In genomic region chr2:21098294-21098693, GRCh38 we compare ENCODE assay signal across 24 cellular contexts. TPM values are rescaled to one million over a fixed set of nuclear protein-coding genes. Genes with fewer than 3 reads are reported as not detected.
DNase-seq lines count a peak whose midpoint lies in the region; ATAC-seq and TF ChIP-seq lines count a peak whose summit lies in the region.
"Had no signal": no experiment of that assay in that cellular context is flagged by ENCODE, and none has a peak within 500 bp of the region (broad histone marks: within the 10 kb centered on the region; RNA-seq: fewer than 3 reads in every experiment).

No MANE protein-coding gene starts in this region.

- H3K79me2 ChIP-seq in Karpas-422 (ENCODE audit: low read length) (no peaks in the 10 kb centered on the region), hepatocyte (no peaks in the 10 kb centered on the region)

- no peaks in the 10 kb centered on the region for H3K9me3 Mint-ChIP-seq in activated T-cell treated with anti-CD3 and anti-CD28 coated beads, Interleukin-2, amount 50 U/mL, for 72 hours
- H3K9me3 Mint-ChIP-seq: H9 had no signal

- H3K4me3 ChIP-seq in Karpas-422 (ENCODE audit: low read length) = no peak overlapping the region
- H3K4me3 ChIP-seq in hepatocyte = no peak overlapping the region
- H3K4me3 ChIP-seq in right lobe of liver = no peak overlapping the region
- no peak overlapping the region for H3K4me3 ChIP-seq in colonic mucosa
- H3K4me3 ChIP-seq: A549 had no signal

- intact Hi-C loops in right lobe of liver (cut with DNase I) (loop anchor here (10.0 kb wide), 1 partner anchor 53 kb away; the partner anchor contains the start of gene APOB (in 2 of the 2)), colonic mucosa (cut with DNase I) (no loop called here)

- no peak for TF ChIP-seq POLR2A in right lobe of liver (IDR thresholded peaks at IDR 0.05)

- no peaks in the 10 kb centered on the region for H3K9me2 ChIP-seq in Karpas-422 (replicated peaks; ENCODE audit: insufficient read depth, low read length)
- H3K9me2 ChIP-seq in hepatocyte (replicated peaks; ENCODE audit: insufficient read depth) = no peaks in the 10 kb centered on the region

- no peaks in the 10 kb centered on the region for H3K36me3 Mint-ChIP-seq in activated T-cell treated with anti-CD3 and anti-CD28 coated beads, Interleukin-2, amount 50 U/mL, for 72 hours (ENCODE audit: insufficient read depth in 2 of 2)
- H3K36me3 Mint-ChIP-seq: CD4-positive, alpha-beta memory T cell had no signal

- WGBS in hepatocyte (ENCODE audit: low lambda C conversion rate, missing lambda C conversion rate) = 94% methylated on average over 1 of the region's 1 CpG
- WGBS in right lobe of liver (ENCODE audit: insufficient coverage, low coverage, low lambda C conversion rate, missing lambda C conversion rate) = no CpG with 5 or more reads among the region's 1 CpG

- H3K9me3 ChIP-seq in Karpas-422 (ENCODE audit: low read length) = no peaks in the 10 kb centered on the region
- H3K9me3 ChIP-seq in hepatocyte (ENCODE audit: low read depth) = no peaks in the 10 kb centered on the region
- H3K9me3 ChIP-seq in right lobe of liver = no peaks in the 10 kb centered on the region
- H3K9me3 ChIP-seq in colonic mucosa = no peaks in the 10 kb centered on the region
- H3K9me3 ChIP-seq: A549 had no signal

- no peaks in the 10 kb centered on the region for H3K4me1 Mint-ChIP-seq in activated T-cell treated with anti-CD3 and anti-CD28 coated beads, Interleukin-2, amount 50 U/mL, for 72 hours (ENCODE audit: low read depth)
- H3K4me1 Mint-ChIP-seq: CD4-positive, alpha-beta memory T cell had no signal

- H2AFZ ChIP-seq in Karpas-422 (ENCODE audit: low read length) (no peak overlapping the region), hepatocyte (no peak overlapping the region)

- ATAC-seq in right lobe of liver = no peak
- ATAC-seq in activated T-cell treated with anti-CD3 and anti-CD28 coated beads, Interleukin-2, amount 50 U/mL, for 72 hours (replicated peaks in 1 of 2) = no peak
- no peak for ATAC-seq in HG02571 (IDR thresholded peaks at IDR 0.05; ENCODE audit: unreplicated experiment)
- ATAC-seq: A549, HCT116 had no signal

- no peak overlapping the region for H3K27ac ChIP-seq in Karpas-422 (ENCODE audit: low read length)
- peak overlapping the region; percentile 87 for H3K27ac ChIP-seq in hepatocyte
- H3K27ac ChIP-seq in right lobe of liver = peak overlapping the region; percentile 49 to 95 (median 87)
- H3K27ac ChIP-seq in colonic mucosa = no peak overlapping the region
- H3K27ac ChIP-seq: A549 had no signal

- H4K20me1 ChIP-seq in Karpas-422 (ENCODE audit: insufficient read depth, low read depth, low read length) = no peaks in the 10 kb centered on the region
- no peaks in the 10 kb centered on the region for H4K20me1 ChIP-seq in hepatocyte (ENCODE audit: insufficient read depth, poor library complexity, severe bottlenecking)

- no peaks in the 10 kb centered on the region for H3K36me3 ChIP-seq in Karpas-422 (ENCODE audit: insufficient read depth, low read length)
- H3K36me3 ChIP-seq in hepatocyte (replicated peaks; ENCODE audit: insufficient read depth, low read depth) = no peaks in the 10 kb centered on the region
- H3K36me3 ChIP-seq in right lobe of liver = no peaks in the 10 kb centered on the region
- H3K36me3 ChIP-seq in colonic mucosa = no peaks in the 10 kb centered on the region

- H3K27me3 Mint-ChIP-seq in activated T-cell treated with anti-CD3 and anti-CD28 coated beads, Interleukin-2, amount 50 U/mL, for 72 hours (ENCODE audit: low read depth) = peaks cover 6% of the 10 kb centered on the region

- H3K4me2 ChIP-seq in Karpas-422 (ENCODE audit: low read depth, low read length, poor library complexity, severe bottlenecking) (no peak overlapping the region), hepatocyte (no peak overlapping the region)
- H3K4me2 ChIP-seq: A549 had no signal

- H3K27me3 ChIP-seq in Karpas-422 (ENCODE audit: low read length) = no peaks in the 10 kb centered on the region
- no peaks in the 10 kb centered on the region for H3K27me3 ChIP-seq in hepatocyte
- no peaks in the 10 kb centered on the region for H3K27me3 ChIP-seq in right lobe of liver
- no peaks in the 10 kb centered on the region for H3K27me3 ChIP-seq in colonic mucosa

- H3K4me3 Mint-ChIP-seq in activated T-cell treated with anti-CD3 and anti-CD28 coated beads, Interleukin-2, amount 50 U/mL, for 72 hours = no peak overlapping the region
- H3K4me3 Mint-ChIP-seq: CD4-positive, alpha-beta memory T cell; H9 had no signal

- H3K9ac ChIP-seq in Karpas-422 (ENCODE audit: low read length) = no peak overlapping the region
- no peak overlapping the region for H3K9ac ChIP-seq in colonic mucosa (ENCODE audit: low read depth in 2 of 2, low read length in 2 of 2)

- no peak overlapping the region for H3K27ac Mint-ChIP-seq in activated T-cell treated with anti-CD3 and anti-CD28 coated beads, Interleukin-2, amount 50 U/mL, for 72 hours
- H3K27ac Mint-ChIP-seq: CD4-positive, alpha-beta memory T cell; H9 had no signal

- TF ChIP-seq CTCF in hepatocyte (IDR thresholded peaks at IDR 0.05; ENCODE audit: poor library complexity) (no peak), right lobe of liver (IDR thresholded peaks at IDR 0.05) (no peak), colonic mucosa (IDR thresholded peaks at IDR 0.05) (no peak)

- DNase-seq in Karpas-422 (peak; percentile 10), hepatocyte (ENCODE audit: low spot score) (no peak), right lobe of liver (no peak), anterior cingulate cortex (lab: John Stamatoyannopoulos, UW) (no peak), colonic mucosa (no peak)
- no peak for DNase-seq in activated T-cell treated with anti-CD3 and anti-CD28 coated beads, Interleukin-2, amount 50 U/mL, for 72 hours
- DNase-seq: 8988T; ACHN; AML-193; C1 segment of cervical spinal cord; Calu3; CD4-positive, alpha-beta memory T cell; COR-L47; DMS53; DMS79 treated with DMSO at 0.1 percent for 48 hours; GF-D8; H9 had no signal

- H3K4me1 ChIP-seq in Karpas-422 (ENCODE audit: low read length) = no peaks in the 10 kb centered on the region
- peaks cover 26% of the 10 kb centered on the region for H3K4me1 ChIP-seq in hepatocyte (ENCODE audit: insufficient read depth)
- peaks cover 0 to 43% (median 18%) of the 10 kb centered on the region in 4 donors for H3K4me1 ChIP-seq in right lobe of liver
- H3K4me1 ChIP-seq in colonic mucosa = no peaks in the 10 kb centered on the region
- H3K4me1 ChIP-seq: A549 had no signal

RNA-seq across cellular contexts. Expression of gene TDRD15, which starts 25.5 kb away (rescaled TPM):
- not detected in 2 replicates for total RNA-seq in Karpas-422 (2014; rRNA removed; shearing (Covaris generic); ENCODE audit: low replicate concordance)
- 0.07 and 0.08 TPM in 2 replicates for total RNA-seq in hepatocyte
- not detected in 2 replicates for polyA plus RNA-seq in hepatocyte
- total RNA-seq in right lobe of liver = 1 to 10 TPM in 3 of 6 experiments, under 1 TPM in 3; 0.32 to 2.4 (median 1.2) TPM
- total RNA-seq in colonic mucosa = not detected
- not detected for total RNA-seq in activated T-cell treated with anti-CD3 and anti-CD28 coated beads, Interleukin-2, amount 50 U/mL, for 72 hours
- total RNA-seq: Calu3, G401, H9 had no signal
- polyA plus RNA-seq: A549, BJ had no signal

RNA-seq across cellular contexts. Expression of gene APOB, which starts 54.4 kb away (rescaled TPM):
- not detected in 2 replicates for total RNA-seq in Karpas-422 (2014; rRNA removed; shearing (Covaris generic); ENCODE audit: low replicate concordance)
- total RNA-seq in hepatocyte = 804 and 814 TPM in 2 replicates
- 123 and 184 TPM in 2 replicates for polyA plus RNA-seq in hepatocyte
- 1,000 to 10,000 TPM; 2,615 to 3,271 (median 2,774) TPM for total RNA-seq in right lobe of liver
- 1 to 10 TPM; 1.0 to 3.3 TPM for total RNA-seq in colonic mucosa
- total RNA-seq in activated T-cell treated with anti-CD3 and anti-CD28 coated beads, Interleukin-2, amount 50 U/mL, for 72 hours = not detected
- total RNA-seq: CD4-positive, alpha-beta memory T cell; Daoy; G401; H4 had no signal
- polyA plus RNA-seq: CD4-positive, alpha-beta memory T cell had no signal

Comparison
In these comparisons a context has a peak if more than half of its experiments do, and no peak if none do; other contexts are left out.
1. H3K27ac ChIP-seq: peak in hepatocyte (single experiment) and right lobe of liver (3 of 3); none in Karpas-422 (single experiment) and colonic mucosa (single experiment).
2. RNA of gene APOB, which starts 54.4 kb away (total RNA-seq): 2,615 to 3,271 TPM in right lobe of liver and 804 to 814 TPM in hepatocyte; 1.0 to 3.3 TPM in colonic mucosa, not detected in Karpas-422 and not detected in activated T-cell treated with anti-CD3 and anti-CD28 coated beads, Interleukin-2, amount 50 U/mL, for 72 hours; every median in the first group is over 100 times any median in the second.